In the genomic region with DNA sequence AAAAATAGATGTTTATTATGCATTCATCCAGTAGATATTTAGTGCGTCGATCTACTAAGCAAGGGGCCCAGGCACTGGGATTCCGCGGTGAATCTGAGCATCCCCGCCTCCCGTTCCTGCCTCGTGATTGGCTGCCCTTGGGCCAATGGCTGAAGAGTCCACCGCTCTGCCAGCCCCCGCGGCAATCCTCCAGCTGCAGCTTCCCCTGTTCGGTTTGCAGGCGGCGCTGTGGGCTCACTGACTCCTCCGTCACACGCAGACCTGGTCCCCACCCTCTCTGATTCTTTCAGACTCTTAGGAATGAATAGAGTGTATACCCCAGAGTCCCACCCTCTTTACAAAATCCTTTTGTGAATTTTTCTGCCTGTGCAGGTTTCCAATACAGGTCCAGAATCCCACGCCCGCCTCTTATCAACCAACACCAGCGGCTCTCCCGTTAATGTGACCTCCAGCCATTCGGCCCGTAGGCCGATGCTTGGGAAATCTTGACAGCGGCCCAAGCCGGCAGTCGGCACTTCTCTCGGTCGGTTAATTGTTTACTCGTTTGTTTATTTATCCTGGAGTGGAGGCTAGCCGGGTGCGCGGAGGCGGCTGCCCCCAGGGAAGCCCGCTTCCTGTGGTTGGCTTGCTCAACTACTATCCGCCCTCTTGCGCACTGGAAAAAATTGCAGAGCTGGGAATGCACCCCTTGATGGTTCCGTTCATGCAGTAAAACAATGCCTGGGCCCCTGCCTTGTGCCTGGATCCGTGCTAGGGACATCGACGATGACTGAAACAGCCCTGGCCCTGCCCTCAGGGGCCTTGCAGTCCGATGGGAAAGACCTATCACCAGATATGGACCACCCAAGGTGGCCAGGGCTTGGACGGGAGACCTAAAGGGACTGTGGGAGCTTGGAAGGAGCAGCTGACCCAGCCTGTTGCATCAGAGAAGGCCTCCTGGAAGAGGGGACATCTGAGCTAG, we compare ENCODE assay signal across 8 cellular contexts. TPM values are rescaled to one million over a fixed set of nuclear protein-coding genes. Genes with fewer than 3 reads are reported as not detected.
A peak's percentile ranks its signal among the peaks of the same experiment; 100 is the strongest.
DNase-seq lines count a peak whose midpoint lies in the region; ATAC-seq and TF ChIP-seq lines count a peak whose summit lies in the region.

No MANE protein-coding gene starts in this region.

- TF ChIP-seq CTCF in A673 (conservative IDR thresholded peaks at IDR 0.05; ENCODE audit: low read depth, low read length): peak; percentile 91

- no TSS peak for BruUV-seq in A673 (replicated peaks; lab: Mats Ljungman, UMichigan)

- H3K9me3 Mint-ChIP-seq in effector memory CD8-positive, alpha-beta T cell: no peaks in the 10 kb centered on the region
- no peaks in the 10 kb centered on the region for H3K9me3 Mint-ChIP-seq in memory B cell

- ATAC-seq in GM18861 (IDR thresholded peaks at IDR 0.05; ENCODE audit: unreplicated experiment): peak; percentile 34
- ATAC-seq in HG03571 (IDR thresholded peaks at IDR 0.05; ENCODE audit: unreplicated experiment): peak; percentile 27
- ATAC-seq in effector memory CD8-positive, alpha-beta T cell (replicated peaks): peak; percentile 65
- peak; percentile 64 for ATAC-seq in memory B cell (ENCODE audit: low read depth)

- peak overlapping the region; percentile 87 for H3K27ac ChIP-seq in A673 (ENCODE audit: low read depth, low read length, poor library complexity, severe bottlenecking)

- peak; percentile 98 for DNase-seq in A673 (ENCODE audit: low spot score)
- DNase-seq in NOMO-1 treated with DMSO at 0.1 percent for 48 hours (lab: John Stamatoyannopoulos, UW; ENCODE audit: unreplicated experiment): peak; percentile 94
- peak; percentile 74 to 76 (median 75) for DNase-seq in activated CD8-positive, alpha-beta memory T cell treated with anti-CD3 and anti-CD28 coated beads for 48 hours (ENCODE audit: low read depth in 2 of 3, low spot score in 2 of 3)
- peak; percentile 82 to 88 (median 85) for DNase-seq in effector memory CD8-positive, alpha-beta T cell
- peak; percentile 72 to 82 for DNase-seq in memory B cell (ENCODE audit: low spot score in 2 of 2)
- peak; percentile 80 for DNase-seq in stimulated activated CD8-positive, alpha-beta memory T cell treated with anti-CD3 and anti-CD28 coated beads, Interleukin-12 subunit alpha, Interleukin-12 subunit beta, amount 100 ng/mL, for 24 hours (ENCODE audit: extremely low read depth)

- no peaks in the 10 kb centered on the region for H3K27me3 Mint-ChIP-seq in effector memory CD8-positive, alpha-beta T cell
- H3K27me3 Mint-ChIP-seq in memory B cell: no peaks in the 10 kb centered on the region

- POLR2A ChIA-PET in A673 (lab: Charles Lee; ENCODE audit: low non-redundant PET): no interaction called here

- CTCF ChIA-PET in A673 (lab: Charles Lee): interaction anchor here (0.6 to 1.7 kb wide), 6 partner anchors 12 to 439 kb away, joined by 3 to 12 read pairs (median 4); no protein-coding TSS in a partner anchor

- peak overlapping the region in 1 of 2 donors; percentile 8 for H3K27ac Mint-ChIP-seq in effector memory CD8-positive, alpha-beta T cell
- no peak overlapping the region for H3K27ac Mint-ChIP-seq in memory B cell

- H3K27me3 ChIP-seq in A673 (replicated peaks; ENCODE audit: insufficient read depth, low read depth, low read length, poor library complexity): no peaks in the 10 kb centered on the region

- no peaks in the 10 kb centered on the region for H3K9me3 ChIP-seq in A673 (ENCODE audit: low read depth, low read length, poor library complexity, severe bottlenecking)

- H3K4me3 ChIP-seq in A673 (ENCODE audit: low read depth, low read length, poor library complexity, severe bottlenecking): peak overlapping the region; percentile 45

- peaks cover 25% of the 10 kb centered on the region for H3K4me1 ChIP-seq in A673 (ENCODE audit: insufficient read depth, low read length, poor library complexity, severe bottlenecking)

- H3K36me3 Mint-ChIP-seq in effector memory CD8-positive, alpha-beta T cell (ENCODE audit: insufficient read depth): peaks cover 21% of the 10 kb centered on the region
- H3K36me3 Mint-ChIP-seq in memory B cell: no peaks in the 10 kb centered on the region

- H3K4me3 Mint-ChIP-seq in effector memory CD8-positive, alpha-beta T cell: peak overlapping the region; percentile 42 to 71
- peak overlapping the region; percentile 74 for H3K4me3 Mint-ChIP-seq in memory B cell

- no peaks in the 10 kb centered on the region for H3K36me3 ChIP-seq in A673 (ENCODE audit: insufficient read depth, low read length, poor library complexity, severe bottlenecking)

- intact Hi-C loops in A673 (cut with micrococcal nuclease; ENCODE audit: unreplicated experiment): loop anchor here (1.0 to 10.0 kb wide), 2 partner anchors 135 to 388 kb away; no protein-coding TSS in a partner anchor

- peaks cover 14 to 16% of the 10 kb centered on the region in 2 donors for H3K4me1 Mint-ChIP-seq in effector memory CD8-positive, alpha-beta T cell (ENCODE audit: low read depth in 2 of 2)
- H3K4me1 Mint-ChIP-seq in memory B cell: peaks cover 14% of the 10 kb centered on the region

RNA-seq across cellular contexts. Expression of a gene that starts 4.5 kb away (rescaled TPM):
- total RNA-seq in A673 (2021): 76.5 and 76.7 TPM in 2 replicates

RNA-seq across cellular contexts. Expression of a gene that starts 5.7 kb away (rescaled TPM):
- total RNA-seq in A673 (2021): 226 and 241 TPM in 2 replicates

Comparison
In these comparisons a context has a peak if more than half of its experiments do, and no peak if none do; other contexts are left out.
1. Peak in every context shown above with its lines: DNase-seq, ATAC-seq, H3K4me3 ChIP-seq and H3K27ac ChIP-seq.